11 cellular contexts compared by ENCODE assay signal in the genomic region with DNA sequence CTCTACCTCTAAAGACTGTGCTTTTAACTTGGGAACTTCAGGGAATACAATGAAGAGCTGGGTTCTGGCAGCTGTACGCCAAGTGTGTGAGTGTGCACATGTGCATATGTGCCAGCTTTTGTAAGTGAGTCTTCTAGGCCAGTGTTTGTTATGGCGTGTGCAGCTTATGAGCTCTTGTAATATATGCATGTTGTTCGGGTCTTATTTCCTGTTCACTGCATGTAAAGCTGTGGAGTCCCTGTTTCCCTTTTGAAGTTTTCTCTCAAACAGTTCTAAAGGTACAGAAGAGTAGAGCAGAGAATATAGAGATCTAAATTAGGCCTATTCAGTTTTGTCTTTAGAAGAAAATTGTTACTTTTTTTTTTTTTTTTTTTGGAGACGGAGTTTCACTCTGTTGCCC. TPM values are rescaled to one million over a fixed set of nuclear protein-coding genes. Genes with fewer than 3 reads are reported as not detected.
DNase-seq lines count a peak whose midpoint lies in the region; ATAC-seq and TF ChIP-seq lines count a peak whose summit lies in the region.
"Had no signal": no experiment of that assay in that cellular context is flagged by ENCODE, and none has a peak within 500 bp of the region (broad histone marks: within the 10 kb centered on the region; RNA-seq: fewer than 3 reads in every experiment).

No MANE protein-coding gene starts in this region.

- H3K9me2 ChIP-seq in OCI-LY1 (ENCODE audit: low read depth, low read length) = no peaks in the 10 kb centered on the region

- TF ChIP-seq CTCF in GM12865 (IDR thresholded peaks at IDR 0.05; ENCODE audit: insufficient read depth, low read depth, low read length, missing control alignments) = no peak
- no peak for TF ChIP-seq CTCF in OCI-LY1 (IDR thresholded peaks at IDR 0.05; ENCODE audit: low read length)

- peak overlapping the region; percentile 29; the same call in 1 of the 2 replicates for H3K9ac ChIP-seq in OCI-LY1 (ENCODE audit: low read length)

- no peaks in the 10 kb centered on the region for H3F3A ChIP-seq in OCI-LY1 (ENCODE audit: insufficient read depth, low read length)

- H3K27ac Mint-ChIP-seq in naive thymus-derived CD8-positive, alpha-beta T cell = peak overlapping the region; percentile 21 to 97 (median 92)
- H3K27ac Mint-ChIP-seq: progenitor cell of endocrine pancreas had no signal

- H3K4me1 ChIP-seq in OCI-LY1 (ENCODE audit: insufficient read depth, low read length, severe bottlenecking) = peaks cover 51% of the 10 kb centered on the region

- H3K27ac ChIP-seq in OCI-LY1 (ENCODE audit: low read depth, low read length, poor library complexity, severe bottlenecking) = peak overlapping the region; percentile 76
- H3K27ac ChIP-seq: suprapubic skin had no signal

- H3K9me3 ChIP-seq in OCI-LY1 (ENCODE audit: low read length) = no peaks in the 10 kb centered on the region
- H3K9me3 ChIP-seq: suprapubic skin had no signal

- H3K36me3 ChIP-seq in OCI-LY1 (ENCODE audit: insufficient read depth, low read length) = peaks cover 42% of the 10 kb centered on the region; the same call in 1 of the 2 replicates

- H3K27me3 Mint-ChIP-seq in naive thymus-derived CD8-positive, alpha-beta T cell = no peaks in the 10 kb centered on the region
- H3K27me3 Mint-ChIP-seq: progenitor cell of endocrine pancreas had no signal

- H2AFZ ChIP-seq in OCI-LY1 (ENCODE audit: low read length) = no peak overlapping the region

- H3K4me3 Mint-ChIP-seq in naive thymus-derived CD8-positive, alpha-beta T cell = peak overlapping the region; percentile 44 to 84 (median 71)

- ATAC-seq in GM21786 (IDR thresholded peaks at IDR 0.05; ENCODE audit: unreplicated experiment) (peak; percentile 57), GM21737 (IDR thresholded peaks at IDR 0.05; ENCODE audit: unreplicated experiment) (no peak)
- ATAC-seq in naive thymus-derived CD8-positive, alpha-beta T cell = peak; percentile 88 to 89

- H3K9me3 Mint-ChIP-seq in naive thymus-derived CD8-positive, alpha-beta T cell = no peaks in the 10 kb centered on the region

- H3K4me3 ChIP-seq in GM12865 (ENCODE audit: low read depth, low read length) (no peak overlapping the region), OCI-LY1 (ENCODE audit: low read depth, low read length, poor library complexity, severe bottlenecking) (peak overlapping the region; percentile 21)
- H3K4me3 ChIP-seq: suprapubic skin had no signal

- peaks cover 2 to 48% (median 12%) of the 10 kb centered on the region in 3 donors for H3K36me3 Mint-ChIP-seq in naive thymus-derived CD8-positive, alpha-beta T cell

- H3K4me1 Mint-ChIP-seq in naive thymus-derived CD8-positive, alpha-beta T cell = peaks cover 31 to 90% (median 85%) of the 10 kb centered on the region in 4 donors

- no peaks in the 10 kb centered on the region for H4K20me1 ChIP-seq in OCI-LY1 (ENCODE audit: insufficient read depth, low read length)

- POLR2A ChIA-PET in naive thymus-derived CD8-positive, alpha-beta T cell (lab: Charles Lee) = interaction anchor here (0.5 to 3.9 kb wide), 13 partner anchors 14 to 1133 kb away, joined by 3 to 53 read pairs (median 6); partner anchors contain the start of gene TGFBR1

- H3K4me2 ChIP-seq in OCI-LY1 (ENCODE audit: low read length) = peak overlapping the region; percentile 41; the same call in 1 of the 2 replicates

- no peaks in the 10 kb centered on the region; the same call in 1 of the 2 replicates for H3K79me2 ChIP-seq in OCI-LY1 (ENCODE audit: insufficient read depth, low read length)

- no peaks in the 10 kb centered on the region for H3K27me3 ChIP-seq in OCI-LY1 (ENCODE audit: insufficient read depth, low read length)
- H3K27me3 ChIP-seq: suprapubic skin had no signal

- DNase-seq in GM12865 (ENCODE audit: low read depth) (peak; percentile 17), NCI-H1436 (lab: John Stamatoyannopoulos, UW) (no peak), GM19240 (ENCODE audit: insufficient read length, low spot score) (no peak)
- DNase-seq in naive thymus-derived CD8-positive, alpha-beta T cell = peak in 4 of 10 donors; percentile 23 to 68 (median 56)
- DNase-seq: NCI-H1105 treated with DMSO at 0.1 percent for 48 hours; stimulated activated CD4-positive, alpha-beta T cell treated with anti-CD3 and anti-CD28 coated beads, Interleukin-4, amount 100 ng/mL, for 24 hours had no signal

RNA-seq across cellular contexts. Expression of gene TGFBR1, which starts 30.6 kb away (rescaled TPM):
- total RNA-seq in naive thymus-derived CD8-positive, alpha-beta T cell = 10 to 100 TPM; 43.6 to 45.3 TPM
- polyA plus RNA-seq in naive thymus-derived CD8-positive, alpha-beta T cell = 10 to 100 TPM; 19.2 to 23.6 (median 22.3) TPM
